In the genomic region with DNA sequence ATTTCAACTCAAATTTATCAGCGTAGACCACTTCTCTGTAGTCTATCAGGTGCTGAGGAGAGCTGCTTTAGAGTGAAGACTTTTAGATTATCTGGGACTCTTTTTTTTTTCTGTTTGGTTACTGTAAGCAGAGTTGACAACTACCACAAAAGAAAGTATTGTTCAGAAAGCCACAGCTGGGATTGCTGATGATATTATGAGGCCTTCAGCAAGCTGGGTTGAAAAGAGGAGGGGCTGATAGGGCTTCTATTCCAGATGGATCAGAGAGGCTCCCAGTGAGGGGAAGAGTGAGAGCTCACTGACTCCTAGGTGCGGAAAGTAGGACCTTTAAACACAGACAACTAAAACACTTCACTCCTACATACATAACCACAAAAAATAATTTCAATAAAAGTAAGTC, we compare ENCODE assay signal across 27 cellular contexts.
"Had no signal": no experiment of that assay in that cellular context is flagged by ENCODE, and none has a peak within 500 bp of the region (broad histone marks: within the 10 kb centered on the region; RNA-seq: fewer than 3 reads in every experiment).

No MANE protein-coding gene starts in this region.

- H3K36me3 ChIP-seq: breast epithelium, colonic mucosa, gastrocnemius medialis, heart left ventricle, lower lobe of right lung, right lobe of liver, stomach, vagina had no signal

- H3K4me3 Mint-ChIP-seq: activated naive CD4-positive, alpha-beta T cell treated with anti-CD3 and anti-CD28 coated beads for 36 hours; activated naive CD8-positive, alpha-beta T cell treated with anti-CD3 and anti-CD28 coated beads, Interleukin-2, amount 10 ng/mL, durations not matched to agents 7 days and 5 days; effector memory CD8-positive, alpha-beta T cell; naive thymus-derived CD8-positive, alpha-beta T cell; stimulated activated effector memory CD8-positive, alpha-beta T cell treated with anti-CD3 and anti-CD28 coated beads, Interleukin-12 subunit alpha, Interleukin-12 subunit beta, amount 100 ng/mL, for 72 hours; T-helper 17 cell had no signal

- H3K27me3 ChIP-seq: breast epithelium, colonic mucosa, dorsolateral prefrontal cortex, gastrocnemius medialis, heart left ventricle, right lobe of liver, stomach, vagina had no signal

- ATAC-seq: effector memory CD8-positive, alpha-beta T cell; esophagus mucosa; gastrocnemius medialis; heart left ventricle; left lobe of liver; lower lobe of right lung; naive thymus-derived CD8-positive, alpha-beta T cell; right lobe of liver; stimulated activated effector memory CD8-positive, alpha-beta T cell treated with anti-CD3 and anti-CD28 coated beads, Interleukin-12 subunit alpha, Interleukin-12 subunit beta, amount 100 ng/mL, for 72 hours; T-helper 17 cell had no signal

- H3K27ac Mint-ChIP-seq: activated naive CD4-positive, alpha-beta T cell treated with anti-CD3 and anti-CD28 coated beads for 36 hours; activated naive CD8-positive, alpha-beta T cell treated with anti-CD3 and anti-CD28 coated beads, Interleukin-2, amount 10 ng/mL, durations not matched to agents 7 days and 5 days; effector memory CD8-positive, alpha-beta T cell; naive thymus-derived CD8-positive, alpha-beta T cell; stimulated activated effector memory CD8-positive, alpha-beta T cell treated with anti-CD3 and anti-CD28 coated beads, Interleukin-12 subunit alpha, Interleukin-12 subunit beta, amount 100 ng/mL, for 72 hours; T-helper 17 cell had no signal

- H3K27ac ChIP-seq: breast epithelium, colonic mucosa, gastrocnemius medialis, heart left ventricle, lower lobe of right lung, right lobe of liver, skin epidermis, stomach, vagina had no signal

- H3K4me1 Mint-ChIP-seq: activated naive CD8-positive, alpha-beta T cell treated with anti-CD3 and anti-CD28 coated beads, Interleukin-2, amount 10 ng/mL, durations not matched to agents 7 days and 5 days; naive thymus-derived CD8-positive, alpha-beta T cell; stimulated activated effector memory CD8-positive, alpha-beta T cell treated with anti-CD3 and anti-CD28 coated beads, Interleukin-12 subunit alpha, Interleukin-12 subunit beta, amount 100 ng/mL, for 72 hours; T-helper 17 cell had no signal

- H3K9me3 ChIP-seq: breast epithelium, colonic mucosa, gastrocnemius medialis, heart left ventricle, lower lobe of right lung, right lobe of liver, stomach, vagina had no signal

- H3K4me1 ChIP-seq: breast epithelium, colonic mucosa, gastrocnemius medialis, heart left ventricle, lower lobe of right lung, right lobe of liver, stomach, vagina had no signal

- H3K27me3 Mint-ChIP-seq: activated naive CD8-positive, alpha-beta T cell treated with anti-CD3 and anti-CD28 coated beads, Interleukin-2, amount 10 ng/mL, durations not matched to agents 7 days and 5 days; effector memory CD8-positive, alpha-beta T cell; naive thymus-derived CD8-positive, alpha-beta T cell; T-helper 17 cell had no signal

- DNase-seq: activated CD4-positive, alpha-beta T cell treated with anti-CD3 and anti-CD28 coated beads for 4 hours; activated CD4-positive, alpha-beta T cell treated with anti-CD3 and anti-CD28 coated beads, Interleukin-2, amount 50 U/mL, for 48 hours; activated CD4-positive, CD25-positive, alpha-beta regulatory T cell; activated CD8-positive, alpha-beta memory T cell treated with anti-CD3 and anti-CD28 coated beads, Interleukin-2, amount 50 U/mL, for 48 hours; activated effector memory CD4-positive, alpha-beta T cell treated with Interleukin-2 at 50 U/mL for 16 hours; activated naive CD4-positive, alpha-beta T cell treated with anti-CD3 and anti-CD28 coated beads for 36 hours; activated naive CD8-positive, alpha-beta T cell treated with anti-CD3 and anti-CD28 coated beads, Interleukin-2, amount 10 ng/mL, durations not matched to agents 7 days and 5 days; activated T-cell treated with anti-CD3 and anti-CD28 coated beads, Interleukin-2, amount 50 U/mL, for 48 hours; amniotic stem cell; colonic mucosa; effector memory CD8-positive, alpha-beta T cell; gastrocnemius medialis; heart left ventricle; lower lobe of right lung; naive thymus-derived CD8-positive, alpha-beta T cell; right lobe of liver; stimulated activated CD4-positive, alpha-beta T cell treated with anti-CD3 and anti-CD28 coated beads, Interleukin-2, amount 100 ng/mL, for 24 hours; stomach; T-helper 17 cell; trophoblast cell had no signal

- H3K4me3 ChIP-seq: breast epithelium, colonic mucosa, dorsolateral prefrontal cortex, gastrocnemius medialis, heart left ventricle, lower lobe of right lung, right lobe of liver, skin epidermis, stomach, vagina had no signal

- H3K36me3 Mint-ChIP-seq: activated naive CD8-positive, alpha-beta T cell treated with anti-CD3 and anti-CD28 coated beads, Interleukin-2, amount 10 ng/mL, durations not matched to agents 7 days and 5 days; naive thymus-derived CD8-positive, alpha-beta T cell; stimulated activated effector memory CD8-positive, alpha-beta T cell treated with anti-CD3 and anti-CD28 coated beads, Interleukin-12 subunit alpha, Interleukin-12 subunit beta, amount 100 ng/mL, for 72 hours had no signal
